Comparison of ENCODE assay signal across 3 cellular contexts in genomic region chr3:78999139-78999538, GRCh38.
TF ChIP-seq lines count a peak whose summit lies in the region.

No MANE protein-coding gene starts in this region.

TF ChIP-seq in HepG2, 621 proteins besides CTCF, POLR2A, EP300 and RAD21:
- TF ChIP-seq THYN1 (CRISPR knock-in tag; IDR thresholded peaks at IDR 0.05; ENCODE audit: borderline replicate concordance, low read depth): no peak
- 0 out of 2 replicates have a peak, but pooled peaks have one; percentile 21 for TF ChIP-seq RCOR2 (CRISPR knock-in tag; IDR thresholded peaks at IDR 0.05)

TF ChIP-seq in HEK293, 187 proteins besides CTCF, POLR2A, EP300 and RAD21:
- TF ChIP-seq ZNF580 (tag by site-specific recombination; IDR thresholded peaks at IDR 0.05) (peak; percentile 68), HOXA7 (CRISPR knock-in tag; IDR thresholded peaks at IDR 0.05; ENCODE audit: borderline replicate concordance) (no peak), ZNF146 (tag by site-specific recombination; IDR thresholded peaks at IDR 0.05) (peak; percentile 92)

TF ChIP-seq in H1, 55 proteins besides CTCF, POLR2A, EP300 and RAD21:
- TF ChIP-seq KDM1A (IDR thresholded peaks at IDR 0.05; ENCODE audit: borderline replicate concordance, low read length) (peak; percentile 63), TAF7 (optimal IDR thresholded peaks at IDR 0.05; ENCODE audit: borderline replicate concordance, low read depth, low read length) (no peak), ASH2L (IDR thresholded peaks at IDR 0.05; ENCODE audit: low read length) (no peak)
